ENCODE assay signal across 10 cellular contexts in genomic region chr2:233332125-233332524, GRCh38.
DNase-seq lines count a peak whose midpoint lies in the region; ATAC-seq and TF ChIP-seq lines count a peak whose summit lies in the region.
"Had no signal": no experiment of that assay in that cellular context is flagged by ENCODE, and none has a peak within 500 bp of the region (broad histone marks: within the 10 kb centered on the region; RNA-seq: fewer than 3 reads in every experiment).

No MANE protein-coding gene starts in this region.

- no peaks in the 10 kb centered on the region for H3K9me2 ChIP-seq in DOHH2 (replicated peaks; ENCODE audit: control insufficient read depth, low read length)

- no peak for TF ChIP-seq CTCF in DOHH2 (IDR thresholded peaks at IDR 0.05; ENCODE audit: low read depth, low read length, poor library complexity, severe bottlenecking)
- TF ChIP-seq CTCF in OCI-LY3 (IDR thresholded peaks at IDR 0.05; ENCODE audit: low read depth, low read length), result no peak

- H3K27me3 ChIP-seq in DOHH2 (ENCODE audit: control insufficient read depth, low read length) (peaks cover 12% of the 10 kb centered on the region), OCI-LY3 (ENCODE audit: low read depth, low read length) (no peaks in the 10 kb centered on the region)
- H3K27me3 ChIP-seq: testis had no signal

- H3K9me3 ChIP-seq in DOHH2 (ENCODE audit: control insufficient read depth, insufficient read depth, low read length), result no peaks in the 10 kb centered on the region
- no peaks in the 10 kb centered on the region for H3K9me3 ChIP-seq in OCI-LY3 (ENCODE audit: insufficient read depth, low read length)
- H3K9me3 ChIP-seq: testis had no signal

- H4K20me1 ChIP-seq in DOHH2 (ENCODE audit: control insufficient read depth, insufficient read depth, low read depth, low read length), result no peaks in the 10 kb centered on the region
- H4K20me1 ChIP-seq in OCI-LY3 (ENCODE audit: insufficient read depth, low read length), result no peaks in the 10 kb centered on the region

- H3K4me3 ChIP-seq in DOHH2 (ENCODE audit: low read length) (peak overlapping the region; percentile 28), OCI-LY3 (ENCODE audit: low read length) (peak overlapping the region; percentile 60; the same call in 1 of the 2 replicates), skin epidermis (no peak overlapping the region)
- H3K4me3 ChIP-seq: testis had no signal

- H3K9ac ChIP-seq in OCI-LY3 (ENCODE audit: low read length), result no peak overlapping the region

- DNase-seq in islet precursor cell (no peak), NCI-H1436 treated with DMSO at 0.1 percent for 48 hours (lab: John Stamatoyannopoulos, UW) (no peak)
- DNase-seq: mesendoderm had no signal

- peak overlapping the region; percentile 93 for H3K27ac Mint-ChIP-seq in dendritic cell treated with granulocyte-macrophage colony-stimulating factor and Interleukin-4, amounts not matched to agents 40 ng/mL and 50 ng/mL, for 4 days
- H3K27ac Mint-ChIP-seq: progenitor cell of endocrine pancreas had no signal

- H3F3A ChIP-seq in DOHH2 (ENCODE audit: control insufficient read depth, insufficient read depth), result peaks cover 5% of the 10 kb centered on the region

- peak overlapping the region; percentile 77 for H3K27ac ChIP-seq in DOHH2 (ENCODE audit: low read depth, low read length)
- 0 out of 2 replicates have a peak overlapping the region, but pooled peaks have one; percentile 25 for H3K27ac ChIP-seq in OCI-LY3 (ENCODE audit: low read length)
- H3K27ac ChIP-seq in skin epidermis, result peak overlapping the region in 17 of 21 experiments; percentile 29 to 92 (median 73)

- H3K36me3 ChIP-seq in DOHH2 (ENCODE audit: control insufficient read depth, low read length), result no peaks in the 10 kb centered on the region
- no peaks in the 10 kb centered on the region for H3K36me3 ChIP-seq in OCI-LY3 (replicated peaks; ENCODE audit: low read depth, low read length)

- ATAC-seq in HG03342 (IDR thresholded peaks at IDR 0.05; ENCODE audit: unreplicated experiment), result no peak

- no peaks in the 10 kb centered on the region for H3K36me3 Mint-ChIP-seq in dendritic cell treated with granulocyte-macrophage colony-stimulating factor and Interleukin-4, amounts not matched to agents 40 ng/mL and 50 ng/mL, for 4 days (ENCODE audit: low read depth)

- intact Hi-C loops in dendritic cell treated with granulocyte-macrophage colony-stimulating factor and Interleukin-4, amounts not matched to agents 40 ng/mL and 50 ng/mL, for 4 days (cut with micrococcal nuclease), result no loop called here

- no peaks in the 10 kb centered on the region for H3K27me3 Mint-ChIP-seq in dendritic cell treated with granulocyte-macrophage colony-stimulating factor and Interleukin-4, amounts not matched to agents 40 ng/mL and 50 ng/mL, for 4 days

- peak overlapping the region; percentile 97 for H2AFZ ChIP-seq in OCI-LY3 (ENCODE audit: low read depth, low read length)

- H3K9me3 Mint-ChIP-seq in dendritic cell treated with granulocyte-macrophage colony-stimulating factor and Interleukin-4, amounts not matched to agents 40 ng/mL and 50 ng/mL, for 4 days, result no peaks in the 10 kb centered on the region

- H3K4me3 Mint-ChIP-seq in dendritic cell treated with granulocyte-macrophage colony-stimulating factor and Interleukin-4, amounts not matched to agents 40 ng/mL and 50 ng/mL, for 4 days, result no peak overlapping the region

- peaks cover 42% of the 10 kb centered on the region for H3K4me1 Mint-ChIP-seq in dendritic cell treated with granulocyte-macrophage colony-stimulating factor and Interleukin-4, amounts not matched to agents 40 ng/mL and 50 ng/mL, for 4 days (ENCODE audit: low read depth)

- no peaks in the 10 kb centered on the region for H3K79me2 ChIP-seq in DOHH2 (ENCODE audit: control insufficient read depth, low read length)
- no peaks in the 10 kb centered on the region for H3K79me2 ChIP-seq in OCI-LY3 (ENCODE audit: low read length)

- H3K4me2 ChIP-seq in DOHH2 (ENCODE audit: low read length) (peak overlapping the region; percentile 68), OCI-LY3 (ENCODE audit: low read length) (peak overlapping the region; percentile 82)

- H3K4me1 ChIP-seq in DOHH2 (ENCODE audit: control insufficient read depth, low read length), result peaks cover 40% of the 10 kb centered on the region
- peaks cover 13% of the 10 kb centered on the region for H3K4me1 ChIP-seq in OCI-LY3 (ENCODE audit: low read length)
- H3K4me1 ChIP-seq: testis had no signal

Comparison
In these comparisons a context has a peak if more than half of its experiments do, and no peak if none do; other contexts are left out.
1. H3K27ac ChIP-seq: peak in every context shown above with its lines; median percentile 77 in DOHH2; 73 in skin epidermis; 25 in OCI-LY3.
2. H3K4me3 ChIP-seq: peak in DOHH2 (single experiment) and OCI-LY3 (single experiment); none in skin epidermis (0 of 7).